ENCODE assay signal across 12 cellular contexts in the genomic region with DNA sequence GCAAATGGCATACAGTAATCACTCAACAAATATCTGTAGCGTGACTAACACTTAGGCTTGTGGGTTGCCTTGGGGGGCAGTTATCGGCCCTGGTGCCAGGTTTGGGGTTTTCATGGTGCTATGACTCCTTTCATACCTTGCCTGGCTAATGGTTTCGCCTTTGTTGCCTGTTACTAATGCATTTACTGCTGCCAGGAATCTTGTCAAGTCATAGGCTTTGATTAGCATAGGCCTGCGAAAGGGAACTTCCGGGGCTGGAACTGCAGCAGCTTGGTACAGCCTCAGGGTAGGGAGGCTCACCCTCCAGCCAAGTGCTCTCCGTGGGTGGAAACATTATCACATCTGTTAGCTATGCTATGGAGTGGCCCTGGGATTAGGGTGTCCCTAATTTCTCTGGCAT. TPM values are rescaled to one million over a fixed set of nuclear protein-coding genes. Genes with fewer than 3 reads are reported as not detected.
DNase-seq lines count a peak whose midpoint lies in the region; ATAC-seq and TF ChIP-seq lines count a peak whose summit lies in the region.
"Had no signal": no experiment of that assay in that cellular context is flagged by ENCODE, and none has a peak within 500 bp of the region (broad histone marks: within the 10 kb centered on the region; RNA-seq: fewer than 3 reads in every experiment).

No MANE protein-coding gene starts in this region.

- no peak overlapping the region for H2AFZ ChIP-seq in PC-3 (ENCODE audit: low read length)
- H2AFZ ChIP-seq in SK-N-SH (ENCODE audit: low read depth): no peak overlapping the region

- CTCF ChIA-PET in activated CD4-positive, alpha-beta T cell treated with anti-CD3 and anti-CD28 coated beads for 36 hours (lab: Charles Lee): no interaction called here
- CTCF ChIA-PET in PC-3 (lab: Charles Lee): interaction anchor here (0.6 kb wide), 1 partner anchor 63 kb away, joined by 6 read pairs; no protein-coding TSS in a partner anchor
- CTCF ChIA-PET in SK-N-SH (lab: Yijun Ruan, JAX): interaction anchor here (1.6 kb wide), 1 partner anchor 18 kb away, joined by 4 read pairs; no protein-coding TSS in a partner anchor

- H3K36me3 Mint-ChIP-seq in activated CD4-positive, alpha-beta T cell treated with anti-CD3 and anti-CD28 coated beads for 36 hours (ENCODE audit: low read depth): no peaks in the 10 kb centered on the region

- no peak overlapping the region for H3K4me3 Mint-ChIP-seq in activated CD4-positive, alpha-beta T cell treated with anti-CD3 and anti-CD28 coated beads for 36 hours

- TF ChIP-seq CTCF in PC-3 (conservative IDR thresholded peaks at IDR 0.05; ENCODE audit: low read depth, low read length) (no peak), fibroblast of mammary gland (conservative IDR thresholded peaks at IDR 0.05; ENCODE audit: control insufficient read depth, insufficient read depth, low read depth, low read length) (no peak), SK-N-SH (IDR thresholded peaks at IDR 0.05) (no peak)

- H3K27me3 Mint-ChIP-seq in activated CD4-positive, alpha-beta T cell treated with anti-CD3 and anti-CD28 coated beads for 36 hours: no peaks in the 10 kb centered on the region

- no peaks in the 10 kb centered on the region for H3K9me3 Mint-ChIP-seq in activated CD4-positive, alpha-beta T cell treated with anti-CD3 and anti-CD28 coated beads for 36 hours (ENCODE audit: low read depth)

- H3K79me2 ChIP-seq in PC-3 (ENCODE audit: low read length) (no peaks in the 10 kb centered on the region), SK-N-SH (ENCODE audit: insufficient read depth) (no peaks in the 10 kb centered on the region)

- H3K27me3 ChIP-seq in PC-3 (ENCODE audit: low read length) (no peaks in the 10 kb centered on the region), SK-N-SH (ENCODE audit: insufficient read depth) (no peaks in the 10 kb centered on the region)
- H3K27me3 ChIP-seq: left lung, uterus had no signal

- 72% methylated on average over 6 of the region's 6 CpGs for WGBS in SK-N-SH (ENCODE audit: low lambda C conversion rate)

- DNase-seq in activated CD4-positive, alpha-beta T cell treated with anti-CD3 and anti-CD28 coated beads for 36 hours: peak; percentile 24
- DNase-seq in activated CD4-positive, alpha-beta T cell treated with anti-CD3 and anti-CD28 coated beads for 4 hours: no peak
- DNase-seq in PC-3 (peak; percentile 87), fibroblast of mammary gland (ENCODE audit: low read depth) (peak; percentile 85), skeletal muscle cell (ENCODE audit: low read depth) (peak; percentile 54), SK-N-SH (no peak)
- no peak for DNase-seq in stimulated activated CD4-positive, alpha-beta T cell treated with anti-CD3 and anti-CD28 coated beads, Interleukin-12 subunit alpha, Interleukin-12 subunit beta, amount 100 ng/mL, for 4 hours
- DNase-seq: left lung, NCI-H1694 treated with DMSO at 0.1 percent for 48 hours, uterus had no signal

- no peaks in the 10 kb centered on the region for H3K9me3 ChIP-seq in PC-3 (ENCODE audit: low read length)
- no peaks in the 10 kb centered on the region for H3K9me3 ChIP-seq in SK-N-SH
- H3K9me3 ChIP-seq: A549, left lung, uterus had no signal

- no peak for TF ChIP-seq RAD21 in SK-N-SH (IDR thresholded peaks at IDR 0.05; ENCODE audit: low read length)

- H3K27ac ChIP-seq in PC-3 (ENCODE audit: low read length): peak overlapping the region; percentile 56
- no peak overlapping the region for H3K27ac ChIP-seq in SK-N-SH (ENCODE audit: low read depth in 2 of 2, low read length in 1 of 2)
- H3K27ac ChIP-seq: A549, left lung, uterus had no signal

- ATAC-seq in activated CD4-positive, alpha-beta T cell treated with anti-CD3 and anti-CD28 coated beads for 36 hours: peak; percentile 49
- ATAC-seq in PC-3 (peak; percentile 90), HG03095 (IDR thresholded peaks at IDR 0.05; ENCODE audit: unreplicated experiment) (no peak)
- ATAC-seq: left lung had no signal

- no peak overlapping the region for H3K27ac Mint-ChIP-seq in activated CD4-positive, alpha-beta T cell treated with anti-CD3 and anti-CD28 coated beads for 36 hours

- no peaks in the 10 kb centered on the region for H3K36me3 ChIP-seq in PC-3 (ENCODE audit: low read depth, low read length)
- no peaks in the 10 kb centered on the region for H3K36me3 ChIP-seq in SK-N-SH (replicated peaks in 1 of 2; ENCODE audit: control insufficient read depth in 1 of 2, insufficient read depth in 2 of 2, low read length in 1 of 2)
- H3K36me3 ChIP-seq: left lung, uterus had no signal

- intact Hi-C loops in activated CD4-positive, alpha-beta T cell treated with anti-CD3 and anti-CD28 coated beads for 36 hours (cut with DNase I, micrococcal nuclease): no loop called here
- intact Hi-C loops in PC-3 (cut with micrococcal nuclease): no loop called here

- H3K9ac ChIP-seq in PC-3 (ENCODE audit: low read length) (0 out of 2 replicates have a peak overlapping the region, but pooled peaks have one; percentile 15), SK-N-SH (no peak overlapping the region)

- no peaks in the 10 kb centered on the region for H3K9me2 ChIP-seq in PC-3 (replicated peaks; ENCODE audit: low read length)
- no peaks in the 10 kb centered on the region for H3K9me2 ChIP-seq in SK-N-SH

- H3K4me1 Mint-ChIP-seq in activated CD4-positive, alpha-beta T cell treated with anti-CD3 and anti-CD28 coated beads for 36 hours: no peaks in the 10 kb centered on the region

- H3K4me2 ChIP-seq in PC-3 (ENCODE audit: low read length): no peak overlapping the region
- H3K4me2 ChIP-seq in SK-N-SH: no peak overlapping the region
- H3K4me2 ChIP-seq: A549 had no signal

- BruUV-seq in PC-3 (replicated peaks; lab: Mats Ljungman, UMichigan): no TSS peak

- H4K20me1 ChIP-seq in PC-3 (ENCODE audit: low read length) (no peaks in the 10 kb centered on the region), SK-N-SH (ENCODE audit: insufficient read depth) (no peaks in the 10 kb centered on the region)

- no peaks in the 10 kb centered on the region for H3F3A ChIP-seq in PC-3 (ENCODE audit: low read length, unreplicated experiment)
- no peaks in the 10 kb centered on the region for H3F3A ChIP-seq in SK-N-SH (replicated peaks; ENCODE audit: insufficient read depth)

- H3K4me1 ChIP-seq in PC-3 (ENCODE audit: insufficient read depth, low read length) (peaks cover 15% of the 10 kb centered on the region; the same call in 1 of the 2 replicates), SK-N-SH (ENCODE audit: control insufficient read depth in 1 of 2, insufficient read depth in 2 of 2, low read depth in 1 of 2, low read length in 1 of 2) (no peaks in the 10 kb centered on the region)
- H3K4me1 ChIP-seq: A549 had no signal

- H3K4me3 ChIP-seq in PC-3 (ENCODE audit: low read length): no peak overlapping the region
- no peak overlapping the region for H3K4me3 ChIP-seq in fibroblast of mammary gland (ENCODE audit: control insufficient read depth, low read depth, low read length)
- H3K4me3 ChIP-seq in skeletal muscle cell (ENCODE audit: low read depth, low read length): no peak overlapping the region
- no peak overlapping the region for H3K4me3 ChIP-seq in SK-N-SH (ENCODE audit: low read depth in 2 of 2, low read length in 1 of 2)
- H3K4me3 ChIP-seq: A549, left lung, uterus had no signal

- TF ChIP-seq EP300 in SK-N-SH (IDR thresholded peaks at IDR 0.05; ENCODE audit: borderline replicate concordance in 1 of 2, low read depth in 1 of 2, low read length in 1 of 2): no peak

- POLR2A ChIA-PET in activated CD4-positive, alpha-beta T cell treated with anti-CD3 and anti-CD28 coated beads for 36 hours (lab: Charles Lee): no interaction called here
- POLR2A ChIA-PET in PC-3 (lab: Charles Lee; ENCODE audit: unreplicated experiment) (no interaction called here), SK-N-SH (lab: Yijun Ruan, JAX) (interaction anchor here (0.6 kb wide), 1 partner anchor 341 kb away, joined by 5 read pairs; no protein-coding TSS in a partner anchor)

TF ChIP-seq in SK-N-SH, 30 proteins besides CTCF, POLR2A, EP300 and RAD21 (continues in another document):
- TF ChIP-seq, protein P1, sequence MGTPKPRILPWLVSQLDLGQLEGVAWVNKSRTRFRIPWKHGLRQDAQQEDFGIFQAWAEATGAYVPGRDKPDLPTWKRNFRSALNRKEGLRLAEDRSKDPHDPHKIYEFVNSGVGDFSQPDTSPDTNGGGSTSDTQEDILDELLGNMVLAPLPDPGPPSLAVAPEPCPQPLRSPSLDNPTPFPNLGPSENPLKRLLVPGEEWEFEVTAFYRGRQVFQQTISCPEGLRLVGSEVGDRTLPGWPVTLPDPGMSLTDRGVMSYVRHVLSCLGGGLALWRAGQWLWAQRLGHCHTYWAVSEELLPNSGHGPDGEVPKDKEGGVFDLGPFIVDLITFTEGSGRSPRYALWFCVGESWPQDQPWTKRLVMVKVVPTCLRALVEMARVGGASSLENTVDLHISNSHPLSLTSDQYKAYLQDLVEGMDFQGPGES (IDR thresholded peaks at IDR 0.05; ENCODE audit: low read depth, low read length): no peak
- TF ChIP-seq ZBTB33 (IDR thresholded peaks at IDR 0.05; ENCODE audit: borderline replicate concordance, low read depth) (no peak), GATA2 (CRISPR knock-in tag; IDR thresholded peaks at IDR 0.05) (no peak), FOXM1 (IDR thresholded peaks at IDR 0.05; ENCODE audit: low read depth) (no peak), MEF2A (IDR thresholded peaks at IDR 0.05; ENCODE audit: borderline replicate concordance, low read depth) (no peak)

RNA-seq across cellular contexts. Expression of gene SLC25A18, which starts 13.2 kb away (rescaled TPM):
- not detected for total RNA-seq in activated CD4-positive, alpha-beta T cell treated with anti-CD3 and anti-CD28 coated beads for 36 hours
- 0.22 TPM in 1 of 2 replicates, not detected in the other for total RNA-seq in PC-3 (2014; rRNA removed)
- 0.02 TPM in 1 of 2 replicates, not detected in the other for polyA plus RNA-seq in SK-N-SH (2012; rRNA removed)
- not detected in 2 replicates for polyA plus RNA-seq in SK-N-SH (2012; cell fraction: cytosol; rRNA removed)
- not detected in 2 replicates for polyA plus RNA-seq in SK-N-SH (2012; cell fraction: nucleus; rRNA removed)
- polyA plus RNA-seq: A549 had no signal

RNA-seq across cellular contexts. Expression of gene ATP6V1E1, which starts 52.1 kb away (rescaled TPM):
- total RNA-seq in activated CD4-positive, alpha-beta T cell treated with anti-CD3 and anti-CD28 coated beads for 36 hours: 10 to 100 TPM; 83.5 to 95.6 TPM
- 74.6 and 89.9 TPM in 2 replicates for total RNA-seq in PC-3 (2014; rRNA removed)
- polyA plus RNA-seq in SK-N-SH (2012; rRNA removed): 140 and 195 TPM in 2 replicates
- polyA plus RNA-seq in SK-N-SH (2012; cell fraction: cytosol; rRNA removed): 181 and 188 TPM in 2 replicates
- polyA plus RNA-seq in SK-N-SH (2012; cell fraction: nucleus; rRNA removed): 68.3 and 108 TPM in 2 replicates

Comparison
In these comparisons a context has a peak if more than half of its experiments do, and no peak if none do; other contexts are left out.
1. DNase-seq: peak in activated CD4-positive, alpha-beta T cell treated with anti-CD3 and anti-CD28 coated beads for 36 hours (single experiment), PC-3 (single experiment), fibroblast of mammary gland (single experiment) and skeletal muscle cell (single experiment); none in activated CD4-positive, alpha-beta T cell treated with anti-CD3 and anti-CD28 coated beads for 4 hours (0 of 2), SK-N-SH (single experiment) and stimulated activated CD4-positive, alpha-beta T cell treated with anti-CD3 and anti-CD28 coated beads, Interleukin-12 subunit alpha, Interleukin-12 subunit beta, amount 100 ng/mL, for 4 hours (single experiment).